ENCODE assay signal across 13 cellular contexts in genomic region chr2:109438773-109439191, GRCh38.
DNase-seq lines count a peak whose midpoint lies in the region; ATAC-seq, FAIRE-seq and TF ChIP-seq lines count a peak whose summit lies in the region.
"Had no signal": no experiment of that assay in that cellular context is flagged by ENCODE, and none has a peak within 500 bp of the region (broad histone marks: within the 10 kb centered on the region; RNA-seq: fewer than 3 reads in every experiment).

No MANE protein-coding gene starts in this region.

- H3K4me3 ChIP-seq in left lung = no peak overlapping the region
- H3K4me3 ChIP-seq in endodermal cell (ENCODE audit: low read length) = no peak overlapping the region

- H3K27ac Mint-ChIP-seq in chondrocyte (ENCODE audit: unreplicated experiment) = peak overlapping the region; percentile 99
- no peak overlapping the region for H3K27ac Mint-ChIP-seq in endodermal cell
- H3K27ac Mint-ChIP-seq: activated CD8-positive, alpha-beta memory T cell treated with anti-CD3 and anti-CD28 coated beads, Interleukin-2, amount 10 ng/mL, durations not matched to agents 7 days and 5 days; naive B cell had no signal

- peaks cover 0 to 29% of the 10 kb centered on the region in 2 donors for H3K9me3 ChIP-seq in left lung
- peaks cover 19% of the 10 kb centered on the region for H3K9me3 ChIP-seq in endodermal cell (ENCODE audit: control insufficient read depth, low read length)

- H3K4me1 ChIP-seq in left lung (peaks cover 0 to 3% of the 10 kb centered on the region in 2 donors), endodermal cell (ENCODE audit: control insufficient read depth, insufficient read depth, low read length) (no peaks in the 10 kb centered on the region)

- no peak for TF ChIP-seq CTCF in chondrocyte (IDR thresholded peaks at IDR 0.05)
- no peak for TF ChIP-seq CTCF in left lung (IDR thresholded peaks at IDR 0.05)
- no peak for TF ChIP-seq CTCF in endodermal cell (conservative IDR thresholded peaks at IDR 0.05)

- 83 to 86% methylated on average over 2 to 3 of the region's 3 CpGs for WGBS in endodermal cell (ENCODE audit: insufficient coverage in 1 of 2, insufficient read length in 1 of 2), 2 experiments

- H3K27ac ChIP-seq in left lung (no peak overlapping the region), endodermal cell (ENCODE audit: low read depth, low read length) (no peak overlapping the region)

- no peaks in the 10 kb centered on the region for H3K27me3 ChIP-seq in left lung
- H3K27me3 ChIP-seq in endodermal cell (ENCODE audit: control insufficient read depth, insufficient read depth, low read length, poor library complexity, severe bottlenecking) = no peaks in the 10 kb centered on the region

- H3K36me3 Mint-ChIP-seq in chondrocyte (ENCODE audit: low read depth) = peaks cover 57% of the 10 kb centered on the region
- H3K36me3 Mint-ChIP-seq in endodermal cell (ENCODE audit: low read depth) = peaks cover 7% of the 10 kb centered on the region
- H3K36me3 Mint-ChIP-seq: activated CD8-positive, alpha-beta memory T cell treated with anti-CD3 and anti-CD28 coated beads, Interleukin-2, amount 10 ng/mL, durations not matched to agents 7 days and 5 days had no signal

- FAIRE-seq in urothelium cell line (lab: Jason Lieb, UNC) = peak; percentile 44
- FAIRE-seq: A204.1, endometrium had no signal

- intact Hi-C loops in left lung (cut with DNase I) = no loop called here

- peak; percentile 93 for ATAC-seq in left lung
- ATAC-seq: activated CD8-positive, alpha-beta memory T cell treated with anti-CD3 and anti-CD28 coated beads, Interleukin-2, amount 10 ng/mL, durations not matched to agents 7 days and 5 days had no signal

- no peak overlapping the region for H3K9ac ChIP-seq in endodermal cell (ENCODE audit: extremely low read depth, low read length, poor library complexity, severe bottlenecking)

- H3K4me1 Mint-ChIP-seq in chondrocyte (ENCODE audit: low read depth) = peaks cover 71% of the 10 kb centered on the region
- H3K4me1 Mint-ChIP-seq in endodermal cell = peaks cover 36% of the 10 kb centered on the region
- H3K4me1 Mint-ChIP-seq: activated CD8-positive, alpha-beta memory T cell treated with anti-CD3 and anti-CD28 coated beads, Interleukin-2, amount 10 ng/mL, durations not matched to agents 7 days and 5 days; naive B cell had no signal

- in situ Hi-C loops in ACHN (cut with HindIII; ENCODE audit: low pct_ligation_motif_present, low pct_unique_long_range_greater_than_20kb, low sequenced_read_pairs) = no loop called here

- peaks cover 31% of the 10 kb centered on the region for H3K9me3 Mint-ChIP-seq in chondrocyte (ENCODE audit: low read depth)
- H3K9me3 Mint-ChIP-seq in endodermal cell = peaks cover 28% of the 10 kb centered on the region

- DNase-seq in NCI-H2029 (lab: John Stamatoyannopoulos, UW) (peak; percentile 11), NCI-H2029 treated with DMSO at 0.1 percent for 48 hours (lab: John Stamatoyannopoulos, UW) (no peak), chondrocyte (ENCODE audit: low spot score) (no peak), left lung (peak in 1 of 2 donors; percentile 66), urothelium cell line (ENCODE audit: low spot score) (no peak), ACHN (no peak), NCI-H82 treated with DMSO at 0.1 percent for 48 hours (lab: John Stamatoyannopoulos, UW; ENCODE audit: unreplicated experiment) (no peak), endodermal cell (no peak)
- DNase-seq: activated CD8-positive, alpha-beta memory T cell treated with anti-CD3 and anti-CD28 coated beads, Interleukin-2, amount 10 ng/mL, durations not matched to agents 7 days and 5 days; KG1; naive B cell had no signal

- H3K4me3 Mint-ChIP-seq in chondrocyte (ENCODE audit: unreplicated experiment) = no peak overlapping the region
- H3K4me3 Mint-ChIP-seq in endodermal cell = no peak overlapping the region
- H3K4me3 Mint-ChIP-seq: activated CD8-positive, alpha-beta memory T cell treated with anti-CD3 and anti-CD28 coated beads, Interleukin-2, amount 10 ng/mL, durations not matched to agents 7 days and 5 days had no signal

- peaks cover 0 to 10% of the 10 kb centered on the region in 2 donors for H3K36me3 ChIP-seq in left lung
- H3K36me3 ChIP-seq in endodermal cell (ENCODE audit: control insufficient read depth, insufficient read depth, low read length) = no peaks in the 10 kb centered on the region

- H3K27me3 Mint-ChIP-seq in chondrocyte (ENCODE audit: low read depth) (no peaks in the 10 kb centered on the region), endodermal cell (ENCODE audit: insufficient read depth) (no peaks in the 10 kb centered on the region)
- H3K27me3 Mint-ChIP-seq: naive B cell had no signal
